ENCODE assay signal across 1 cellular context in the genomic region with DNA sequence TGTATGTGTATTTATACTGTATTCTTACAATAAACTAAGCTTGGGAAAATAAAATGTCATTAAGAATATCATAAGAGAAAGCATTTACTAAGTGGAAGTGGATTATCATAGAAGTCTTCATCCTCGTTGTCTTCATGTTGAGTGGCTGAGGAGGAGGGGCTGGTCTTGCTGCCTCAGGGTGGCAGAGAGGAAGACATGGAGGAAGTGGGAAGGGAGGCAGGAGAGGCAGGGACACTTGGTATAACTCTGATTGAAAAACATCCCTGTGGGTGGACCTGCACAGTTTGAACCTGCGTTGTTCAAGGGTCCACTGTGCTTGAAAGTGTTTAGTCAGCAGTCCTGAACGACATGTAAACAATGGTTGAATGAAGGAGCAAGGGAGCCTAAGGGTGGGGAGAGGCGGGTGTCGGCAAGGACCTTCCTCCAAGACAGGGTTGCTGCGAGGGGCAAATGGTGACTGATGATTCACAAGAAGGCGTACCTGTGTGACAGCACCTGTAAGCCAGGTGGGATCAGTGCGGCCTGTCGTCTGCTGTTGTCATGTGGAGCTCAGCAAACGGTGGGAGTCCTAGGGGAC.
TF ChIP-seq lines count a peak whose summit lies in the region.

No MANE protein-coding gene starts in this region.

TF ChIP-seq in H1, 55 proteins besides CTCF, POLR2A, EP300 and RAD21:
- TF ChIP-seq SP4 (IDR thresholded peaks at IDR 0.05; ENCODE audit: low read length) (no peak), MAFK (IDR thresholded peaks at IDR 0.05; ENCODE audit: low read depth, low read length) (peak; percentile 51; the same call in 1 of the 2 replicates), KDM5A (IDR thresholded peaks at IDR 0.05; ENCODE audit: low read length) (no peak), HDAC2 (IDR thresholded peaks at IDR 0.05; ENCODE audit: borderline replicate concordance in 1 of 2, low read depth in 2 of 2, low read length in 2 of 2) (no peak)
